In genomic region chr1:248421384-248421783, GRCh38 we compare ENCODE assay signal across 1 cellular context.
TF ChIP-seq lines count a peak whose summit lies in the region.

No MANE protein-coding gene starts in this region.

TF ChIP-seq in GM12878, 131 proteins besides CTCF, POLR2A, EP300 and RAD21:
- TF ChIP-seq CEBPZ (IDR thresholded peaks at IDR 0.05; ENCODE audit: low read depth, low read length) (0 out of 2 replicates have a peak, but pooled peaks have one; percentile 37), BHLHE40 (IDR thresholded peaks at IDR 0.05; ENCODE audit: borderline replicate concordance in 1 of 2, low read depth in 2 of 2, low read length in 1 of 2) (no peak), LARP7 (IDR thresholded peaks at IDR 0.05) (no peak), ZNF207 (IDR thresholded peaks at IDR 0.05; ENCODE audit: borderline replicate concordance) (no peak), MTA2 (IDR thresholded peaks at IDR 0.05; ENCODE audit: low read depth) (no peak), PAX8 (IDR thresholded peaks at IDR 0.05) (no peak)
